In genomic region chr1:34590211-34590623, GRCh38 we compare ENCODE assay signal across 10 cellular contexts.
A peak's percentile ranks its signal among the peaks of the same experiment; 100 is the strongest.
DNase-seq lines count a peak whose midpoint lies in the region; ATAC-seq lines count a peak whose summit lies in the region.
"Had no signal": no experiment of that assay in that cellular context is flagged by ENCODE, and none has a peak within 500 bp of the region (broad histone marks: within the 10 kb centered on the region; RNA-seq: fewer than 3 reads in every experiment).

No MANE protein-coding gene starts in this region.

- H3K36me3 Mint-ChIP-seq in activated CD4-positive, alpha-beta T cell treated with anti-CD3 and anti-CD28 coated beads for 36 hours (ENCODE audit: low read depth): no peaks in the 10 kb centered on the region

- H3K4me3 Mint-ChIP-seq in activated CD4-positive, alpha-beta T cell treated with anti-CD3 and anti-CD28 coated beads for 36 hours: no peak overlapping the region
- H3K4me3 Mint-ChIP-seq: CD4-positive, alpha-beta T cell had no signal

- DNase-seq in DMS79 treated with DMSO at 0.1 percent for 48 hours (lab: John Stamatoyannopoulos, UW): peak; percentile 99
- peak; percentile 89 for DNase-seq in NCI-H1436 (lab: John Stamatoyannopoulos, UW)
- peak; percentile 26 for DNase-seq in RKO (ENCODE audit: low spot score)
- peak; percentile 69 for DNase-seq in iPS-NIHi7 (ENCODE audit: extremely low spot score)
- DNase-seq in activated CD4-positive, alpha-beta T cell treated with anti-CD3 and anti-CD28 coated beads for 36 hours: no peak
- DNase-seq in inferior parietal cortex (ENCODE audit: extremely low spot score): no peak
- no peak for DNase-seq in NK-92 treated with Interleukin-12 subunit alpha and Interleukin-12 subunit beta, amount 100 ng/mL, for 24 hours (lab: John Stamatoyannopoulos, UW)
- DNase-seq: CD4-positive, alpha-beta T cell; heart left ventricle had no signal

- CTCF ChIA-PET in activated CD4-positive, alpha-beta T cell treated with anti-CD3 and anti-CD28 coated beads for 36 hours (lab: Charles Lee): interaction anchor here (0.5 kb wide), 1 partner anchor 76 kb away, joined by 3 read pairs; no protein-coding TSS in a partner anchor

- no peak for ATAC-seq in activated CD4-positive, alpha-beta T cell treated with anti-CD3 and anti-CD28 coated beads for 36 hours
- no peak for ATAC-seq in GM18909 (IDR thresholded peaks at IDR 0.05; ENCODE audit: poor library complexity, unreplicated experiment)
- ATAC-seq: heart left ventricle had no signal

- POLR2A ChIA-PET in activated CD4-positive, alpha-beta T cell treated with anti-CD3 and anti-CD28 coated beads for 36 hours (lab: Charles Lee): no interaction called here

- H3K9me3 Mint-ChIP-seq in activated CD4-positive, alpha-beta T cell treated with anti-CD3 and anti-CD28 coated beads for 36 hours (ENCODE audit: low read depth): no peaks in the 10 kb centered on the region
- H3K9me3 Mint-ChIP-seq: CD4-positive, alpha-beta T cell had no signal

- H3K27me3 Mint-ChIP-seq in activated CD4-positive, alpha-beta T cell treated with anti-CD3 and anti-CD28 coated beads for 36 hours: no peaks in the 10 kb centered on the region

- H3K27ac Mint-ChIP-seq in activated CD4-positive, alpha-beta T cell treated with anti-CD3 and anti-CD28 coated beads for 36 hours: no peak overlapping the region
- H3K27ac Mint-ChIP-seq: CD4-positive, alpha-beta T cell had no signal

- intact Hi-C loops in activated CD4-positive, alpha-beta T cell treated with anti-CD3 and anti-CD28 coated beads for 36 hours (cut with DNase I, micrococcal nuclease): no loop called here

- no peaks in the 10 kb centered on the region for H3K4me1 Mint-ChIP-seq in activated CD4-positive, alpha-beta T cell treated with anti-CD3 and anti-CD28 coated beads for 36 hours

Comparison
In these comparisons a context has a peak if more than half of its experiments do, and no peak if none do; other contexts are left out.
1. DNase-seq: peak in DMS79 treated with DMSO at 0.1 percent for 48 hours (single experiment), NCI-H1436 (single experiment), RKO (single experiment) and iPS-NIHi7 (single experiment); none in activated CD4-positive, alpha-beta T cell treated with anti-CD3 and anti-CD28 coated beads for 36 hours (single experiment), inferior parietal cortex (single experiment) and NK-92 treated with Interleukin-12 subunit alpha and Interleukin-12 subunit beta, amount 100 ng/mL, for 24 hours (single experiment).